17 cellular contexts compared by ENCODE assay signal in the genomic region with DNA sequence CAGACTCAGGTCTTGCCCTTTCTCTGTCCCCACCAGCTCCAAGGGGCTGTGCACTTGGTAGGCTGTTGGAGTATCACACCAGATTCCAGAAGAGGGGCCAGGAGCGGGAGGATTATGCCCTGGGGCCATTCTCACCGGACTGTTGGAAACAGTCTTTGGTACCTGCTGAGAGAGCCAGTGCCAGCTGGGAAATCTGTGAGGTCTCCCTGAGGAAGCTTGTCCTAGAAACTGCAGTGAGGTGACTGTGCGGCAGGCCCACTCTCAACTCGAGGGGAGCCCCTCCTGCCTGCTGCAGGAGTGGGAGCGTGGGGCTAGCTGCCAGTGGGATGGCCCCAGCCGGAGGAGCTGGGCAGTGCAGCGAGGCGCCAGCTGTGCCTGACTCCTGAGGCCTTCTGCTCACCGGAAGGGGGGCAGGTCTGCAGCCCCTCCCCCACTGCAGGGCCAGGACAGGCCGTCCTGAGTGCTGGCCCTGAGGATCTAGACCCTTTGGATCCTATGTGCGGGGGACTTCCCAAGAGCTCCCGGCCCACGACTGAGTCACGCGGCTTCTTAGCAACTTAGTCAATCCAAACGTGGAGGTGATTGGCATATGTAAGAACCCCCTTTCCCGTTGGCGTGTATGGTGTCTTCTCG.
DNase-seq lines count a peak whose midpoint lies in the region; ATAC-seq, FAIRE-seq and TF ChIP-seq lines count a peak whose summit lies in the region.
"Had no signal": no experiment of that assay in that cellular context is flagged by ENCODE, and none has a peak within 500 bp of the region (broad histone marks: within the 10 kb centered on the region; RNA-seq: fewer than 3 reads in every experiment).

No MANE protein-coding gene starts in this region.

- H2BK15ac ChIP-seq in neuronal stem cell (ENCODE audit: low read length) = peak overlapping the region; percentile 25

- no peak for FAIRE-seq in GM12892 (lab: Jason Lieb, UNC)
- FAIRE-seq: RCC 7860, TTC549 had no signal

- TF ChIP-seq CTCF in chondrocyte (IDR thresholded peaks at IDR 0.05) (no peak), vagina (IDR thresholded peaks at IDR 0.05) (no peak)

- H3K27me3 ChIP-seq in neuronal stem cell (ENCODE audit: control insufficient read depth in 3 of 3, insufficient read depth in 3 of 3, low read depth in 1 of 3, low read length in 3 of 3) (no peaks in the 10 kb centered on the region), vagina (no peaks in the 10 kb centered on the region)

- DNase-seq in chondrocyte (ENCODE audit: low spot score) (no peak), left ventricle myocardium superior (no peak), neuronal stem cell (ENCODE audit: low spot score) (no peak), vagina (ENCODE audit: extremely low spot score in 2 of 2) (peak in 1 of 2 donors; percentile 84), GM12892 (ENCODE audit: insufficient read length) (no peak), occipital lobe (lab: John Stamatoyannopoulos, UW) (no peak)
- DNase-seq in activated CD4-positive, alpha-beta T cell treated with anti-CD3 and anti-CD28 coated beads, Interleukin-2, amount 10 ng/mL, durations not matched to agents 24 days and 14 days = no peak
- DNase-seq: activated CD4-positive, alpha-beta T cell treated with anti-CD3 and anti-CD28 coated beads for 48 hours; GOT3; natural killer cell; NCI-H1930; NCI-H446 had no signal

- no peak overlapping the region for H2BK12ac ChIP-seq in neuronal stem cell (ENCODE audit: low read length)

- H3K79me1 ChIP-seq in neuronal stem cell (ENCODE audit: low read depth, low read length) = peaks cover 3% of the 10 kb centered on the region

- no peak overlapping the region for H3K4ac ChIP-seq in neuronal stem cell (ENCODE audit: low read length)

- no peak overlapping the region for H2BK5ac ChIP-seq in neuronal stem cell (ENCODE audit: low read length)

- intact Hi-C loops in left ventricle myocardium superior (cut with micrococcal nuclease) = no loop called here
- intact Hi-C loops in vagina (cut with DNase I) = no loop called here
- intact Hi-C loops in activated CD4-positive, alpha-beta T cell treated with anti-CD3 and anti-CD28 coated beads, Interleukin-2, amount 10 ng/mL, durations not matched to agents 24 days and 14 days (cut with micrococcal nuclease) = no loop called here

- no CpG with 5 or more reads among the region's 19 CpGs for WGBS in neuronal stem cell (ENCODE audit: extremely low coverage in 2 of 2, insufficient read length in 2 of 2, insufficient replicate concordance in 1 of 2), 2 donors

- H3K9me3 Mint-ChIP-seq in chondrocyte (ENCODE audit: low read depth) = no peaks in the 10 kb centered on the region
- no peaks in the 10 kb centered on the region for H3K9me3 Mint-ChIP-seq in activated CD4-positive, alpha-beta T cell treated with anti-CD3 and anti-CD28 coated beads, Interleukin-2, amount 10 ng/mL, durations not matched to agents 24 days and 14 days
- H3K9me3 Mint-ChIP-seq: activated T-helper 2 cell treated with anti-CD3 and anti-CD28 coated beads, Interferon-gamma antibody, Interleukin-2, Interleukin-4, amounts not matched to agents 10 μg/mL and 5 μg/mL and 100 μg/mL, durations not matched to agents 14 hours and 24 hours and 36 hours; natural killer cell had no signal

- H3K36me3 ChIP-seq in neuronal stem cell (replicated peaks in 1 of 2; ENCODE audit: control insufficient read depth in 2 of 2, insufficient read depth in 2 of 2, low read length in 2 of 2) (no peaks in the 10 kb centered on the region), vagina (no peaks in the 10 kb centered on the region)

- TF ChIP-seq POLR2A in vagina (IDR thresholded peaks at IDR 0.05) = no peak
- TF ChIP-seq POLR2A in GM12892 (IDR thresholded peaks at IDR 0.05; ENCODE audit: low read depth, low read length) = no peak

- peak overlapping the region; percentile 94 for H3K27ac Mint-ChIP-seq in chondrocyte (ENCODE audit: unreplicated experiment)
- no peak overlapping the region for H3K27ac Mint-ChIP-seq in activated CD4-positive, alpha-beta T cell treated with anti-CD3 and anti-CD28 coated beads, Interleukin-2, amount 10 ng/mL, durations not matched to agents 24 days and 14 days
- H3K27ac Mint-ChIP-seq: activated T-helper 2 cell treated with anti-CD3 and anti-CD28 coated beads, Interferon-gamma antibody, Interleukin-2, Interleukin-4, amounts not matched to agents 10 μg/mL and 5 μg/mL and 100 μg/mL, durations not matched to agents 14 hours and 24 hours and 36 hours; natural killer cell had no signal

- H2AFZ ChIP-seq in neuronal stem cell (ENCODE audit: low read length) = no peak overlapping the region

- H3K4me1 ChIP-seq in neuronal stem cell (ENCODE audit: control insufficient read depth in 2 of 2, insufficient read depth in 1 of 2, low read depth in 1 of 2, low read length in 2 of 2) (peaks cover 0 to 3% of the 10 kb centered on the region in 2 donors), vagina (peaks cover 10% of the 10 kb centered on the region)

- H2BK120ac ChIP-seq in neuronal stem cell (ENCODE audit: low read depth, low read length) = no peak overlapping the region

- no peaks in the 10 kb centered on the region for H3K27me3 Mint-ChIP-seq in chondrocyte (ENCODE audit: low read depth)
- H3K27me3 Mint-ChIP-seq in activated CD4-positive, alpha-beta T cell treated with anti-CD3 and anti-CD28 coated beads, Interleukin-2, amount 10 ng/mL, durations not matched to agents 24 days and 14 days = peaks cover 34% of the 10 kb centered on the region

- no peak overlapping the region for H3K23ac ChIP-seq in neuronal stem cell (ENCODE audit: low read depth, low read length, poor library complexity)

- no peak overlapping the region for H4K91ac ChIP-seq in neuronal stem cell (ENCODE audit: low read depth, low read length, poor library complexity)

- H3K14ac ChIP-seq in neuronal stem cell (ENCODE audit: low read length) = no peak overlapping the region

- H3K9ac ChIP-seq in neuronal stem cell (ENCODE audit: low read depth, low read length, poor library complexity) = no peak overlapping the region
- H3K9ac ChIP-seq: KMS-11 had no signal

- H3K27ac ChIP-seq in neuronal stem cell (replicated peaks; ENCODE audit: low read length) = no peak overlapping the region
- H3K27ac ChIP-seq in vagina = peak overlapping the region; percentile 49
- H3K27ac ChIP-seq: KMS-11 had no signal

- H3K4me3 ChIP-seq in neuronal stem cell (ENCODE audit: low read length in 2 of 2) (no peak overlapping the region), vagina (no peak overlapping the region)

- no peak overlapping the region for H3K4me2 ChIP-seq in neuronal stem cell (ENCODE audit: insufficient read depth, low read length, poor library complexity, severe bottlenecking)
- H3K4me2 ChIP-seq: KMS-11 had no signal

- H3K4me1 Mint-ChIP-seq in chondrocyte (ENCODE audit: low read depth) = peaks cover 59% of the 10 kb centered on the region
- H3K4me1 Mint-ChIP-seq in activated CD4-positive, alpha-beta T cell treated with anti-CD3 and anti-CD28 coated beads, Interleukin-2, amount 10 ng/mL, durations not matched to agents 24 days and 14 days = no peaks in the 10 kb centered on the region
- H3K4me1 Mint-ChIP-seq: natural killer cell had no signal

- ATAC-seq in left ventricle myocardium superior = peak; percentile 38
- ATAC-seq: esophagus mucosa, natural killer cell had no signal

- H3K9me3 ChIP-seq in neuronal stem cell (replicated peaks in 1 of 2; ENCODE audit: control insufficient read depth in 2 of 2, insufficient read depth in 1 of 2, low read depth in 1 of 2, low read length in 2 of 2) = no peaks in the 10 kb centered on the region
- no peaks in the 10 kb centered on the region for H3K9me3 ChIP-seq in vagina

- no peak overlapping the region for H4K8ac ChIP-seq in neuronal stem cell (ENCODE audit: low read depth, low read length)

- no peak overlapping the region for H3K4me3 Mint-ChIP-seq in chondrocyte (ENCODE audit: unreplicated experiment)
- no peak overlapping the region for H3K4me3 Mint-ChIP-seq in activated CD4-positive, alpha-beta T cell treated with anti-CD3 and anti-CD28 coated beads, Interleukin-2, amount 10 ng/mL, durations not matched to agents 24 days and 14 days
- H3K4me3 Mint-ChIP-seq: natural killer cell had no signal

- H2AK5ac ChIP-seq in neuronal stem cell (ENCODE audit: low read depth, low read length) = peak overlapping the region; percentile 76

- H3K36me3 Mint-ChIP-seq in chondrocyte (ENCODE audit: low read depth) = no peaks in the 10 kb centered on the region
- H3K36me3 Mint-ChIP-seq in activated CD4-positive, alpha-beta T cell treated with anti-CD3 and anti-CD28 coated beads, Interleukin-2, amount 10 ng/mL, durations not matched to agents 24 days and 14 days (ENCODE audit: low read depth) = no peaks in the 10 kb centered on the region
- H3K36me3 Mint-ChIP-seq: natural killer cell had no signal

- H3K18ac ChIP-seq in neuronal stem cell (ENCODE audit: low read length) = peak overlapping the region; percentile 46
